In genomic region chr3:35946121-35946856, GRCh38 we compare ENCODE assay signal across 8 cellular contexts.
DNase-seq lines count a peak whose midpoint lies in the region; ATAC-seq and TF ChIP-seq lines count a peak whose summit lies in the region.

No MANE protein-coding gene starts in this region.

- ATAC-seq in Right ventricle myocardium superior (ENCODE audit: poor library complexity), result no peak
- ATAC-seq in HG02970 (IDR thresholded peaks at IDR 0.05; ENCODE audit: low FRiP score, unreplicated experiment), result no peak

- TF ChIP-seq CTCF in left ventricle myocardium inferior (IDR thresholded peaks at IDR 0.05; ENCODE audit: borderline replicate concordance) (peak; percentile 38), fibroblast of pulmonary artery (IDR thresholded peaks at IDR 0.05; ENCODE audit: low read length, missing control alignments) (peak; percentile 54)

- no peak overlapping the region for H3K4me3 ChIP-seq in left ventricle myocardium inferior
- H3K4me3 ChIP-seq in fibroblast of pulmonary artery (replicated peaks; ENCODE audit: low read depth, low read length), result no peak overlapping the region

- peaks cover 3% of the 10 kb centered on the region for H3K4me1 Mint-ChIP-seq in activated T-helper 2 cell treated with anti-CD3 and anti-CD28 coated beads, Interferon-gamma antibody, Interleukin-2, Interleukin-4, amounts not matched to agents 10 μg/mL and 5 μg/mL and 100 μg/mL, durations not matched to agents 14 hours and 24 hours and 36 hours (ENCODE audit: low read depth)

- no peaks in the 10 kb centered on the region for H3K27me3 Mint-ChIP-seq in activated T-helper 2 cell treated with anti-CD3 and anti-CD28 coated beads, Interferon-gamma antibody, Interleukin-2, Interleukin-4, amounts not matched to agents 10 μg/mL and 5 μg/mL and 100 μg/mL, durations not matched to agents 14 hours and 24 hours and 36 hours (ENCODE audit: low read depth)

- H3K27ac Mint-ChIP-seq in activated T-helper 2 cell treated with anti-CD3 and anti-CD28 coated beads, Interferon-gamma antibody, Interleukin-2, Interleukin-4, amounts not matched to agents 10 μg/mL and 5 μg/mL and 100 μg/mL, durations not matched to agents 14 hours and 24 hours and 36 hours, result no peak overlapping the region

- no peak overlapping the region for H3K27ac ChIP-seq in left ventricle myocardium inferior (replicated peaks)

- H3K27me3 ChIP-seq in left ventricle myocardium inferior (ENCODE audit: low read depth), result no peaks in the 10 kb centered on the region

- H3K36me3 ChIP-seq in left ventricle myocardium inferior, result no peaks in the 10 kb centered on the region

- H3K4me1 ChIP-seq in left ventricle myocardium inferior, result no peaks in the 10 kb centered on the region

- DNase-seq in left ventricle myocardium inferior (no peak), Right ventricle myocardium superior (no peak), OCI-M1 (lab: John Stamatoyannopoulos, UW) (peak; percentile 72), fibroblast of pulmonary artery (ENCODE audit: low read depth) (peak; percentile 69), NCI-H1436 (lab: John Stamatoyannopoulos, UW) (no peak), NCI-H1105 treated with DMSO at 0.1 percent for 48 hours (lab: John Stamatoyannopoulos, UW) (no peak)
- DNase-seq in activated T-helper 2 cell treated with anti-CD3 and anti-CD28 coated beads, Interferon-gamma antibody, Interleukin-2, Interleukin-4, amounts not matched to agents 10 μg/mL and 5 μg/mL and 100 μg/mL, durations not matched to agents 14 hours and 24 hours and 36 hours (ENCODE audit: low spot score), result no peak

- no peaks in the 10 kb centered on the region for H3K9me3 Mint-ChIP-seq in activated T-helper 2 cell treated with anti-CD3 and anti-CD28 coated beads, Interferon-gamma antibody, Interleukin-2, Interleukin-4, amounts not matched to agents 10 μg/mL and 5 μg/mL and 100 μg/mL, durations not matched to agents 14 hours and 24 hours and 36 hours

- no peaks in the 10 kb centered on the region for H3K36me3 Mint-ChIP-seq in activated T-helper 2 cell treated with anti-CD3 and anti-CD28 coated beads, Interferon-gamma antibody, Interleukin-2, Interleukin-4, amounts not matched to agents 10 μg/mL and 5 μg/mL and 100 μg/mL, durations not matched to agents 14 hours and 24 hours and 36 hours (ENCODE audit: low read depth)

- intact Hi-C loops in left ventricle myocardium inferior (cut with micrococcal nuclease) (no loop called here), Right ventricle myocardium superior (cut with DNase I) (no loop called here)
- intact Hi-C loops in activated T-helper 2 cell treated with anti-CD3 and anti-CD28 coated beads, Interferon-gamma antibody, Interleukin-2, Interleukin-4, amounts not matched to agents 10 μg/mL and 5 μg/mL and 100 μg/mL, durations not matched to agents 14 hours and 24 hours and 36 hours (cut with micrococcal nuclease), result loop anchor here (5.0 kb wide), 1 partner anchor 1684 kb away; no protein-coding TSS in a partner anchor

- no peak overlapping the region for H3K4me3 Mint-ChIP-seq in activated T-helper 2 cell treated with anti-CD3 and anti-CD28 coated beads, Interferon-gamma antibody, Interleukin-2, Interleukin-4, amounts not matched to agents 10 μg/mL and 5 μg/mL and 100 μg/mL, durations not matched to agents 14 hours and 24 hours and 36 hours (ENCODE audit: low read depth)

- H3K9me3 ChIP-seq in left ventricle myocardium inferior (replicated peaks), result no peaks in the 10 kb centered on the region

Comparison
In these comparisons a context has a peak if more than half of its experiments do, and no peak if none do; other contexts are left out.
1. DNase-seq: peak in OCI-M1 (single experiment) and fibroblast of pulmonary artery (single experiment); none in left ventricle myocardium inferior (single experiment), Right ventricle myocardium superior (single experiment), NCI-H1436 (single experiment), activated T-helper 2 cell treated with anti-CD3 and anti-CD28 coated beads, Interferon-gamma antibody, Interleukin-2, Interleukin-4, amounts not matched to agents 10 μg/mL and 5 μg/mL and 100 μg/mL, durations not matched to agents 14 hours and 24 hours and 36 hours (single experiment) and NCI-H1105 treated with DMSO at 0.1 percent for 48 hours (single experiment).